In the genomic region with DNA sequence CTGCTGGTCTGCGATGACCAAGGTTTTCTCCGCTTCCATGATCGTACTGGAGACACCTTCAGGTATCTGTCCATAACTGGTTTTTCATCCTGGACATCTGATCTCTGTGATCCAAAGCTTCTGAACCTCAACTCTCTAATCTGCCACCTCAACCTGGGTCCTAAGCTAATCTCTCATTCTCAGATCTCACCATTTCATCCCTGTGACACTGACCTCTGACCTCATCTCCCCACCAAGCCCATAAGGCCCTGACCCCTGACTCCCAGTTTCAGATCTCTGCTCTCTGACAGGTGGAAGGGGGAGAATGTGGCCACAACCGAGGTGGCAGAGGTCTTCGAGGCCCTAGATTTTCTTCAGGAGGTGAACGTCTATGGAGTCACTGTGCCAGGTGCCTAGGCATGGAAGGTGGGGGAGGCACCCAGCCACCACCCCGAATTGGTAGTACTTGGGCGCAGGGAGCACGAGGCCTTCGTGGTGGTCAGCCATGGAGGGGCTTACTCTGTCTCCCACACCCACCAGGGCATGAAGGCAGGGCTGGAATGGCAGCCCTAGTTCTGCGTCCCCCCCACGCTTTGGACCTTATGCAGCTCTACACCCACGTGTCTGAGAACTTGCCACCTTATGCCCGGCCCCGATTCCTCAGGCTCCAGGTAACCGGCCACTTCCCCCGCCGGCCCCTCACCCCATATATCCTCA, we compare ENCODE assay signal across 1 cellular context.
TF ChIP-seq lines count a peak whose summit lies in the region.

No MANE protein-coding gene starts in this region.

TF ChIP-seq in K562, 482 proteins besides CTCF, POLR2A, EP300 and RAD21 (continues in another document):
- TF ChIP-seq FIP1L1 (IDR thresholded peaks at IDR 0.05; ENCODE audit: low read depth, low read length, poor library complexity, severe bottlenecking) (no peak), RCOR1 (IDR thresholded peaks at IDR 0.05; ENCODE audit: borderline replicate concordance in 1 of 2, low read depth in 2 of 2, low read length in 2 of 2) (peak in 1 of 2 experiments; percentile 89; a peak in 3 of 4 replicates), ETV5 (CRISPR knock-in tag; IDR thresholded peaks at IDR 0.05; ENCODE audit: low read depth) (no peak), ZNF445 (CRISPR knock-in tag; IDR thresholded peaks at IDR 0.05; ENCODE audit: low read depth) (no peak), ZNF589 (CRISPR knock-in tag; IDR thresholded peaks at IDR 0.05; ENCODE audit: low read depth) (no peak), ZNF655 (CRISPR knock-in tag; IDR thresholded peaks at IDR 0.05) (no peak), KDM1A (IDR thresholded peaks at IDR 0.05) (peak; percentile 94 to 95), ZNF696 (CRISPR knock-in tag; conservative IDR thresholded peaks at IDR 0.05) (no peak), RBM14 (IDR thresholded peaks at IDR 0.05; ENCODE audit: borderline replicate concordance, insufficient read depth, low read depth, low read length) (no peak), SP1 (CRISPR knock-in tag; IDR thresholded peaks at IDR 0.05) (no peak; the same call in 1 of the 2 replicates), KDM4B (IDR thresholded peaks at IDR 0.05; ENCODE audit: borderline replicate concordance in 2 of 2, low read depth in 1 of 2) (no peak), CXXC5 (CRISPR knock-in tag; IDR thresholded peaks at IDR 0.05) (0 out of 2 replicates have a peak, but pooled peaks have one; percentile 33), ARID2 (IDR thresholded peaks at IDR 0.05) (no peak), FUS (optimal IDR thresholded peaks at IDR 0.05; ENCODE audit: low read depth, low read length) (no peak), CREBBP (IDR thresholded peaks at IDR 0.05; ENCODE audit: low read depth, low read length) (no peak), LCOR (CRISPR knock-in tag; IDR thresholded peaks at IDR 0.05) (no peak), BRD4 (IDR thresholded peaks at IDR 0.05) (no peak), MAFK (IDR thresholded peaks at IDR 0.05; ENCODE audit: low read length) (no peak), ETV1 (tag; conservative IDR thresholded peaks at IDR 0.05; ENCODE audit: low read depth) (no peak), ARID1B (IDR thresholded peaks at IDR 0.05) (peak; percentile 85), ZNF830 (CRISPR knock-in tag; IDR thresholded peaks at IDR 0.05) (no peak), JUNB (CRISPR knock-in tag; conservative IDR thresholded peaks at IDR 0.05) (no peak), PML (IDR thresholded peaks at IDR 0.05; ENCODE audit: low read length) (peak; percentile 83; the same call in 1 of the 2 replicates), SRSF7 (optimal IDR thresholded peaks at IDR 0.05; ENCODE audit: low read depth, low read length) (no peak), ZNF23 (CRISPR knock-in tag; IDR thresholded peaks at IDR 0.05) (no peak), MCM2 (IDR thresholded peaks at IDR 0.05; ENCODE audit: low read depth) (no peak), ZNF165 (CRISPR knock-in tag; IDR thresholded peaks at IDR 0.05; ENCODE audit: borderline replicate concordance) (no peak), NUFIP1 (IDR thresholded peaks at IDR 0.05; ENCODE audit: partially characterized antibody) (no peak), ZBTB34 (CRISPR knock-in tag; IDR thresholded peaks at IDR 0.05) (no peak), SIN3A (IDR thresholded peaks at IDR 0.05; ENCODE audit: borderline replicate concordance in 2 of 2, control insufficient read depth in 1 of 2, low read depth in 2 of 2, low read length in 2 of 2) (no peak), RBM22 (IDR thresholded peaks at IDR 0.05; ENCODE audit: low read depth, low read length, poor library complexity, severe bottlenecking) (no peak), DIDO1 (tag; IDR thresholded peaks at IDR 0.05; ENCODE audit: low read depth) (no peak), NR3C1 (CRISPR knock-in tag; IDR thresholded peaks at IDR 0.05) (no peak), ZNF121 (CRISPR knock-in tag; conservative IDR thresholded peaks at IDR 0.05) (no peak), XRCC5 (IDR thresholded peaks at IDR 0.05; ENCODE audit: low read depth, low read length) (no peak), ZC3H4 (CRISPR knock-in tag; IDR thresholded peaks at IDR 0.05; ENCODE audit: borderline replicate concordance) (no peak), ATF1 (CRISPR knock-in tag; IDR thresholded peaks at IDR 0.05) (no peak), ATF1 (tag; IDR thresholded peaks at IDR 0.05) (no peak)
- TF ChIP-seq, protein P1, sequence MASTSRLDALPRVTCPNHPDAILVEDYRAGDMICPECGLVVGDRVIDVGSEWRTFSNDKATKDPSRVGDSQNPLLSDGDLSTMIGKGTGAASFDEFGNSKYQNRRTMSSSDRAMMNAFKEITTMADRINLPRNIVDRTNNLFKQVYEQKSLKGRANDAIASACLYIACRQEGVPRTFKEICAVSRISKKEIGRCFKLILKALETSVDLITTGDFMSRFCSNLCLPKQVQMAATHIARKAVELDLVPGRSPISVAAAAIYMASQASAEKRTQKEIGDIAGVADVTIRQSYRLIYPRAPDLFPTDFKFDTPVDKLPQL (IDR thresholded peaks at IDR 0.05; ENCODE audit: extremely low read depth, insufficient read length), result no peak
- TF ChIP-seq, protein P2, sequence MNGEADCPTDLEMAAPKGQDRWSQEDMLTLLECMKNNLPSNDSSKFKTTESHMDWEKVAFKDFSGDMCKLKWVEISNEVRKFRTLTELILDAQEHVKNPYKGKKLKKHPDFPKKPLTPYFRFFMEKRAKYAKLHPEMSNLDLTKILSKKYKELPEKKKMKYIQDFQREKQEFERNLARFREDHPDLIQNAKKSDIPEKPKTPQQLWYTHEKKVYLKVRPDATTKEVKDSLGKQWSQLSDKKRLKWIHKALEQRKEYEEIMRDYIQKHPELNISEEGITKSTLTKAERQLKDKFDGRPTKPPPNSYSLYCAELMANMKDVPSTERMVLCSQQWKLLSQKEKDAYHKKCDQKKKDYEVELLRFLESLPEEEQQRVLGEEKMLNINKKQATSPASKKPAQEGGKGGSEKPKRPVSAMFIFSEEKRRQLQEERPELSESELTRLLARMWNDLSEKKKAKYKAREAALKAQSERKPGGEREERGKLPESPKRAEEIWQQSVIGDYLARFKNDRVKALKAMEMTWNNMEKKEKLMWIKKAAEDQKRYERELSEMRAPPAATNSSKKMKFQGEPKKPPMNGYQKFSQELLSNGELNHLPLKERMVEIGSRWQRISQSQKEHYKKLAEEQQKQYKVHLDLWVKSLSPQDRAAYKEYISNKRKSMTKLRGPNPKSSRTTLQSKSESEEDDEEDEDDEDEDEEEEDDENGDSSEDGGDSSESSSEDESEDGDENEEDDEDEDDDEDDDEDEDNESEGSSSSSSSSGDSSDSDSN (IDR thresholded peaks at IDR 0.05; ENCODE audit: borderline replicate concordance in 1 of 2, low read depth in 2 of 2, low read length in 2 of 2), result no peak
- TF ChIP-seq, protein P3, sequence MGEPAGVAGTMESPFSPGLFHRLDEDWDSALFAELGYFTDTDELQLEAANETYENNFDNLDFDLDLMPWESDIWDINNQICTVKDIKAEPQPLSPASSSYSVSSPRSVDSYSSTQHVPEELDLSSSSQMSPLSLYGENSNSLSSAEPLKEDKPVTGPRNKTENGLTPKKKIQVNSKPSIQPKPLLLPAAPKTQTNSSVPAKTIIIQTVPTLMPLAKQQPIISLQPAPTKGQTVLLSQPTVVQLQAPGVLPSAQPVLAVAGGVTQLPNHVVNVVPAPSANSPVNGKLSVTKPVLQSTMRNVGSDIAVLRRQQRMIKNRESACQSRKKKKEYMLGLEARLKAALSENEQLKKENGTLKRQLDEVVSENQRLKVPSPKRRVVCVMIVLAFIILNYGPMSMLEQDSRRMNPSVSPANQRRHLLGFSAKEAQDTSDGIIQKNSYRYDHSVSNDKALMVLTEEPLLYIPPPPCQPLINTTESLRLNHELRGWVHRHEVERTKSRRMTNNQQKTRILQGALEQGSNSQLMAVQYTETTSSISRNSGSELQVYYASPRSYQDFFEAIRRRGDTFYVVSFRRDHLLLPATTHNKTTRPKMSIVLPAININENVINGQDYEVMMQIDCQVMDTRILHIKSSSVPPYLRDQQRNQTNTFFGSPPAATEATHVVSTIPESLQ (CRISPR knock-in tag; IDR thresholded peaks at IDR 0.05), result no peak
- TF ChIP-seq, protein P4, sequence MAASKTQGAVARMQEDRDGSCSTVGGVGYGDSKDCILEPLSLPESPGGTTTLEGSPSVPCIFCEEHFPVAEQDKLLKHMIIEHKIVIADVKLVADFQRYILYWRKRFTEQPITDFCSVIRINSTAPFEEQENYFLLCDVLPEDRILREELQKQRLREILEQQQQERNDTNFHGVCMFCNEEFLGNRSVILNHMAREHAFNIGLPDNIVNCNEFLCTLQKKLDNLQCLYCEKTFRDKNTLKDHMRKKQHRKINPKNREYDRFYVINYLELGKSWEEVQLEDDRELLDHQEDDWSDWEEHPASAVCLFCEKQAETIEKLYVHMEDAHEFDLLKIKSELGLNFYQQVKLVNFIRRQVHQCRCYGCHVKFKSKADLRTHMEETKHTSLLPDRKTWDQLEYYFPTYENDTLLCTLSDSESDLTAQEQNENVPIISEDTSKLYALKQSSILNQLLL (CRISPR knock-in tag; IDR thresholded peaks at IDR 0.05; ENCODE audit: borderline replicate concordance), result no peak
- TF ChIP-seq, protein P5, sequence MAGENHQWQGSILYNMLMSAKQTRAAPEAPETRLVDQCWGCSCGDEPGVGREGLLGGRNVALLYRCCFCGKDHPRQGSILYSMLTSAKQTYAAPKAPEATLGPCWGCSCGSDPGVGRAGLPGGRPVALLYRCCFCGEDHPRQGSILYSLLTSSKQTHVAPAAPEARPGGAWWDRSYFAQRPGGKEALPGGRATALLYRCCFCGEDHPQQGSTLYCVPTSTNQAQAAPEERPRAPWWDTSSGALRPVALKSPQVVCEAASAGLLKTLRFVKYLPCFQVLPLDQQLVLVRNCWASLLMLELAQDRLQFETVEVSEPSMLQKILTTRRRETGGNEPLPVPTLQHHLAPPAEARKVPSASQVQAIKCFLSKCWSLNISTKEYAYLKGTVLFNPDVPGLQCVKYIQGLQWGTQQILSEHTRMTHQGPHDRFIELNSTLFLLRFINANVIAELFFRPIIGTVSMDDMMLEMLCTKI (IDR thresholded peaks at IDR 0.05; ENCODE audit: partially characterized antibody), result no peak
- TF ChIP-seq, protein P6, sequence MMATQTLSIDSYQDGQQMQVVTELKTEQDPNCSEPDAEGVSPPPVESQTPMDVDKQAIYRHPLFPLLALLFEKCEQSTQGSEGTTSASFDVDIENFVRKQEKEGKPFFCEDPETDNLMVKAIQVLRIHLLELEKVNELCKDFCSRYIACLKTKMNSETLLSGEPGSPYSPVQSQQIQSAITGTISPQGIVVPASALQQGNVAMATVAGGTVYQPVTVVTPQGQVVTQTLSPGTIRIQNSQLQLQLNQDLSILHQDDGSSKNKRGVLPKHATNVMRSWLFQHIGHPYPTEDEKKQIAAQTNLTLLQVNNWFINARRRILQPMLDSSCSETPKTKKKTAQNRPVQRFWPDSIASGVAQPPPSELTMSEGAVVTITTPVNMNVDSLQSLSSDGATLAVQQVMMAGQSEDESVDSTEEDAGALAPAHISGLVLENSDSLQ (IDR thresholded peaks at IDR 0.05), result no peak; the same call in 1 of the 2 replicates
- TF ChIP-seq, protein P7, sequence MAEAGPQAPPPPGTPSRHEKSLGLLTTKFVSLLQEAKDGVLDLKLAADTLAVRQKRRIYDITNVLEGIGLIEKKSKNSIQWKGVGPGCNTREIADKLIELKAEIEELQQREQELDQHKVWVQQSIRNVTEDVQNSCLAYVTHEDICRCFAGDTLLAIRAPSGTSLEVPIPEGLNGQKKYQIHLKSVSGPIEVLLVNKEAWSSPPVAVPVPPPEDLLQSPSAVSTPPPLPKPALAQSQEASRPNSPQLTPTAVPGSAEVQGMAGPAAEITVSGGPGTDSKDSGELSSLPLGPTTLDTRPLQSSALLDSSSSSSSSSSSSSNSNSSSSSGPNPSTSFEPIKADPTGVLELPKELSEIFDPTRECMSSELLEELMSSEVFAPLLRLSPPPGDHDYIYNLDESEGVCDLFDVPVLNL (CRISPR knock-in tag; IDR thresholded peaks at IDR 0.05; ENCODE audit: low read depth), result no peak
- TF ChIP-seq, protein P8, sequence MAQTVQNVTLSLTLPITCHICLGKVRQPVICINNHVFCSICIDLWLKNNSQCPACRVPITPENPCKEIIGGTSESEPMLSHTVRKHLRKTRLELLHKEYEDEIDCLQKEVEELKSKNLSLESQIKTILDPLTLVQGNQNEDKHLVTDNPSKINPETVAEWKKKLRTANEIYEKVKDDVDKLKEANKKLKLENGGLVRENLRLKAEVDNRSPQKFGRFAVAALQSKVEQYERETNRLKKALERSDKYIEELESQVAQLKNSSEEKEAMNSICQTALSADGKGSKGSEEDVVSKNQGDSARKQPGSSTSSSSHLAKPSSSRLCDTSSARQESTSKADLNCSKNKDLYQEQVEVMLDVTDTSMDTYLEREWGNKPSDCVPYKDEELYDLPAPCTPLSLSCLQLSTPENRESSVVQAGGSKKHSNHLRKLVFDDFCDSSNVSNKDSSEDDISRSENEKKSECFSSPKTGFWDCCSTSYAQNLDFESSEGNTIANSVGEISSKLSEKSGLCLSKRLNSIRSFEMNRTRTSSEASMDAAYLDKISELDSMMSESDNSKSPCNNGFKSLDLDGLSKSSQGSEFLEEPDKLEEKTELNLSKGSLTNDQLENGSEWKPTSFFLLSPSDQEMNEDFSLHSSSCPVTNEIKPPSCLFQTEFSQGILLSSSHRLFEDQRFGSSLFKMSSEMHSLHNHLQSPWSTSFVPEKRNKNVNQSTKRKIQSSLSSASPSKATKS (CRISPR knock-in tag; IDR thresholded peaks at IDR 0.05), result no peak
- TF ChIP-seq, protein P9, sequence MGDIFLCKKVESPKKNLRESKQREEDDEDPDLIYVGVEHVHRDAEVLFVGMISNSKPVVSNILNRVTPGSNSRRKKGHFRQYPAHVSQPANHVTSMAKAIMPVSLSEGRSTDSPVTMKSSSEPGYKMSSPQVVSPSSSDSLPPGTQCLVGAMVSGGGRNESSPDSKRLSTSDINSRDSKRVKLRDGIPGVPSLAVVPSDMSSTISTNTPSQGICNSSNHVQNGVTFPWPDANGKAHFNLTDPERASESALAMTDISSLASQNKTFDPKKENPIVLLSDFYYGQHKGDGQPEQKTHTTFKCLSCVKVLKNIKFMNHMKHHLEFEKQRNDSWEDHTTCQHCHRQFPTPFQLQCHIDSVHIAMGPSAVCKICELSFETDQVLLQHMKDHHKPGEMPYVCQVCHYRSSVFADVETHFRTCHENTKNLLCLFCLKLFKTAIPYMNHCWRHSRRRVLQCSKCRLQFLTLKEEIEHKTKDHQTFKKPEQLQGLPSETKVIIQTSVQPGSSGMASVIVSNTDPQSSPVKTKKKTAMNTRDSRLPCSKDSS (IDR thresholded peaks at IDR 0.05; ENCODE audit: low read depth, partially characterized antibody), result no peak
